In the genomic region with DNA sequence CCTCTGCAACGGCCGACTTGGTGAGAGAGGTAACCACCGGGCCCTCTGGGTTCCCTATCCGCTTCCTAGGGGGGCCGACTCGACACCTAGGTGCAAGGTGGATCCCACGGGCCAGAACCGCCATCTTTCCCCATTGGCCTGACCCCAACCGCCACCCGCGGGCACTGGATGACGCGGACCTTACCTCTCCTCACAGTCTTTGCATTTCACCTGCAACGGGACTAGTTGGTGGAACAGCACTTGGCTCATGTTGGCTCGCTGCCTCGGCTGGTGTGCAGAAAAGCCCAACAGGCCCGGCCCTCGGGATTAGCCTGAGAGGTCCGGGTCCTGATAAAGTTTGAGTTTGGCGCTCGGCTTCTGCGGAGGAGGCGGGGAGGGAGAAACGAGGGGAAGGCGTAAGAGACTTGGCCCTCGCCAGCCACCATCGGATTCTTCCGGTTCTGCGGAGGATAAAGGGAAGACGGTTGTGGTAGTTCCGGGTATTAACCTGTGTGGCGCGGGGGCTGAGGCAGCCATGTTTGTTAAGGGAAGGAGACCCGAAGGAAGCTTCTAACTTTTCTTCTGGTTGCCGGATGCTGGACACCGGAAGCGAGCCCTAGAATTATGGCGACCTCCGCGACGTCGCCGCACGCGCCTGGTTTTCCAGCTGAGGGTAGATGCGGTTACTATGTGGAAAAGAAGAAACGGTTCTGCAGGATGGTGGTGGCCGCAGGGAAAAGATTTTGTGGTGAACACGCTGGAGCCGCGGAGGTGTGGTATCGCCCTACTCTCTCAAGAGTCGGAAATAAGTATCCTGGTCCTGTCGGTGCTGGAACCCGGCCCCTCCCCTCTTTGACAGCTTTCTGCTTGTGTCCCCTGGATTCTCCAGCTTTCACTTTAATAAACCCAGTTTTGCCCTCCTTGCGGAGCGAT, we compare ENCODE assay signal across 1 cellular context.
TF ChIP-seq lines count a peak whose summit lies in the region.

Gene SASS6 (minus strand): TSS at position 365 of the 912 bp plus-strand sequence. CDS start 116 bp downstream, at position 249.
A gene with protein sequence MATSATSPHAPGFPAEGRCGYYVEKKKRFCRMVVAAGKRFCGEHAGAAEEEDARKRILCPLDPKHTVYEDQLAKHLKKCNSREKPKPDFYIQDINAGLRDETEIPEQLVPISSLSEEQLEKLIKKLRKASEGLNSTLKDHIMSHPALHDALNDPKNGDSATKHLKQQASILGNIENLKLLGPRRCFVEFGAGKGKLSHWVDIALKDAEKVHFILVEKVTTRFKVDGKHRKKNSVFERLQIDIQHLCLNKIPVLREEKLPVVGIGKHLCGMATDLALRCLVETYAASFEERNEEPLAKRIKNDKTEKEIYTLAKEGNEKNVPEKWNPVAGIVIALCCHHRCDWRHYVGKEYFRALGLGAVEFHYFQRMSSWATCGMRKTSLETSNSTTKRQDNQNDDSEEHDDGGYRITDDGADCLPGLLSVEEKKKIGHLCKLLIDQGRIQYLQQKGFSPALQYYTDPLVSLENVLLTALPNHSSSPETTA (plus strand): TSS at position 598 of the 912 bp plus-strand sequence. CDS start 6 bp downstream, at position 604.

TF ChIP-seq in HepG2, 621 proteins besides CTCF, POLR2A, EP300 and RAD21 (continued from another document and continues in another):
- TF ChIP-seq PATZ1 (CRISPR knock-in tag; IDR thresholded peaks at IDR 0.05) (peak; percentile 58; the same call in 1 of the 2 replicates), SMAD9 (CRISPR knock-in tag; IDR thresholded peaks at IDR 0.05) (0 out of 2 replicates have a peak, but pooled peaks have one; percentile 24), ZNF274 (CRISPR knock-in tag; IDR thresholded peaks at IDR 0.05) (peak; percentile 51; the same call in 1 of the 2 replicates), TP53 (CRISPR knock-in tag; conservative IDR thresholded peaks at IDR 0.05) (peak; percentile 76), HNRNPH1 (optimal IDR thresholded peaks at IDR 0.05; ENCODE audit: low read depth, low read length) (no peak), TCF12 (IDR thresholded peaks at IDR 0.05) (no peak), TCF12 (CRISPR knock-in tag; IDR thresholded peaks at IDR 0.05) (no peak), JUNB (CRISPR knock-in tag; IDR thresholded peaks at IDR 0.05; ENCODE audit: borderline replicate concordance) (no peak), ERF (CRISPR knock-in tag; IDR thresholded peaks at IDR 0.05) (peak; percentile 83), CBX5 (CRISPR knock-in tag; IDR thresholded peaks at IDR 0.05; ENCODE audit: borderline replicate concordance) (peak; percentile 81; the same call in 1 of the 2 replicates), FIP1L1 (IDR thresholded peaks at IDR 0.05; ENCODE audit: borderline replicate concordance, insufficient read depth, low read depth, low read length) (no peak), GABPB1 (CRISPR knock-in tag; IDR thresholded peaks at IDR 0.05) (peak; percentile 98), XBP1 (CRISPR knock-in tag; IDR thresholded peaks at IDR 0.05) (no peak), ZNF460 (CRISPR knock-in tag; IDR thresholded peaks at IDR 0.05; ENCODE audit: borderline replicate concordance) (no peak; the same call in 1 of the 2 replicates), U2AF1 (optimal IDR thresholded peaks at IDR 0.05; ENCODE audit: low read depth, low read length) (peak; percentile 87), ZSCAN9 (CRISPR knock-in tag; IDR thresholded peaks at IDR 0.05; ENCODE audit: borderline replicate concordance) (peak; percentile 59; the same call in 1 of the 2 replicates), TCF7L2 (IDR thresholded peaks at IDR 0.05; ENCODE audit: low read depth, low read length) (no peak), SP140L (CRISPR knock-in tag; IDR thresholded peaks at IDR 0.05; ENCODE audit: borderline replicate concordance) (0 out of 2 replicates have a peak, but pooled peaks have one; percentile 35), ADNP (CRISPR knock-in tag; IDR thresholded peaks at IDR 0.05) (no peak), HMG20A (CRISPR knock-in tag; IDR thresholded peaks at IDR 0.05; ENCODE audit: borderline replicate concordance) (no peak), ZNF761 (CRISPR knock-in tag; conservative IDR thresholded peaks at IDR 0.05) (no peak), HOXA9 (CRISPR knock-in tag; IDR thresholded peaks at IDR 0.05; ENCODE audit: borderline replicate concordance) (no peak), NFATC3 (CRISPR knock-in tag; IDR thresholded peaks at IDR 0.05) (no peak), ZNF232 (CRISPR knock-in tag; IDR thresholded peaks at IDR 0.05; ENCODE audit: borderline replicate concordance) (peak; percentile 87; the same call in 1 of the 2 replicates), JARID2 (CRISPR knock-in tag; IDR thresholded peaks at IDR 0.05; ENCODE audit: insufficient replicate concordance) (no peak), SNRNP70 (IDR thresholded peaks at IDR 0.05; ENCODE audit: low read depth, low read length) (no peak), RERE (CRISPR knock-in tag; IDR thresholded peaks at IDR 0.05; ENCODE audit: low read depth) (no peak), ZSCAN22 (CRISPR knock-in tag; IDR thresholded peaks at IDR 0.05) (no peak), FOXK1 (CRISPR knock-in tag; IDR thresholded peaks at IDR 0.05; ENCODE audit: borderline replicate concordance, low read depth) (peak; percentile 87), ZNF687 (CRISPR knock-in tag; IDR thresholded peaks at IDR 0.05) (peak; percentile 88)
- TF ChIP-seq, protein P1, sequence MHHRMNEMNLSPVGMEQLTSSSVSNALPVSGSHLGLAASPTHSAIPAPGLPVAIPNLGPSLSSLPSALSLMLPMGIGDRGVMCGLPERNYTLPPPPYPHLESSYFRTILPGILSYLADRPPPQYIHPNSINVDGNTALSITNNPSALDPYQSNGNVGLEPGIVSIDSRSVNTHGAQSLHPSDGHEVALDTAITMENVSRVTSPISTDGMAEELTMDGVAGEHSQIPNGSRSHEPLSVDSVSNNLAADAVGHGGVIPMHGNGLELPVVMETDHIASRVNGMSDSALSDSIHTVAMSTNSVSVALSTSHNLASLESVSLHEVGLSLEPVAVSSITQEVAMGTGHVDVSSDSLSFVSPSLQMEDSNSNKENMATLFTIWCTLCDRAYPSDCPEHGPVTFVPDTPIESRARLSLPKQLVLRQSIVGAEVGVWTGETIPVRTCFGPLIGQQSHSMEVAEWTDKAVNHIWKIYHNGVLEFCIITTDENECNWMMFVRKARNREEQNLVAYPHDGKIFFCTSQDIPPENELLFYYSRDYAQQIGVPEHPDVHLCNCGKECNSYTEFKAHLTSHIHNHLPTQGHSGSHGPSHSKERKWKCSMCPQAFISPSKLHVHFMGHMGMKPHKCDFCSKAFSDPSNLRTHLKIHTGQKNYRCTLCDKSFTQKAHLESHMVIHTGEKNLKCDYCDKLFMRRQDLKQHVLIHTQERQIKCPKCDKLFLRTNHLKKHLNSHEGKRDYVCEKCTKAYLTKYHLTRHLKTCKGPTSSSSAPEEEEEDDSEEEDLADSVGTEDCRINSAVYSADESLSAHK (CRISPR knock-in tag; IDR thresholded peaks at IDR 0.05; ENCODE audit: borderline replicate concordance): no peak
- TF ChIP-seq, protein P2, sequence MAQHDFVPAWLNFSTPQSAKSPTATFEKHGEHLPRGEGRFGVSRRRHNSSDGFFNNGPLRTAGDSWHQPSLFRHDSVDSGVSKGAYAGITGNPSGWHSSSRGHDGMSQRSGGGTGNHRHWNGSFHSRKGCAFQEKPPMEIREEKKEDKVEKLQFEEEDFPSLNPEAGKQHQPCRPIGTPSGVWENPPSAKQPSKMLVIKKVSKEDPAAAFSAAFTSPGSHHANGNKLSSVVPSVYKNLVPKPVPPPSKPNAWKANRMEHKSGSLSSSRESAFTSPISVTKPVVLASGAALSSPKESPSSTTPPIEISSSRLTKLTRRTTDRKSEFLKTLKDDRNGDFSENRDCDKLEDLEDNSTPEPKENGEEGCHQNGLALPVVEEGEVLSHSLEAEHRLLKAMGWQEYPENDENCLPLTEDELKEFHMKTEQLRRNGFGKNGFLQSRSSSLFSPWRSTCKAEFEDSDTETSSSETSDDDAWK (CRISPR knock-in tag; IDR thresholded peaks at IDR 0.05): no peak
- TF ChIP-seq, protein P3, sequence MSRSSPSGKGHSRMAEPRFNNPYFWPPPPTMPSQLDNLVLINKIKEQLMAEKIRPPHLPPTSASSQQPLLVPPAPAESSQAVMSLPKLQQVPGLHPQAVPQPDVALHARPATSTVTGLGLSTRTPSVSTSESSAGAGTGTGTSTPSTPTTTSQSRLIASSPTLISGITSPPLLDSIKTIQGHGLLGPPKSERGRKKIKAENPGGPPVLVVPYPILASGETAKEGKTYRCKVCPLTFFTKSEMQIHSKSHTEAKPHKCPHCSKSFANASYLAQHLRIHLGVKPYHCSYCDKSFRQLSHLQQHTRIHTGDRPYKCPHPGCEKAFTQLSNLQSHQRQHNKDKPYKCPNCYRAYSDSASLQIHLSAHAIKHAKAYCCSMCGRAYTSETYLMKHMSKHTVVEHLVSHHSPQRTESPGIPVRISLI (CRISPR knock-in tag; IDR thresholded peaks at IDR 0.05; ENCODE audit: borderline replicate concordance): 0 out of 2 replicates have a peak, but pooled peaks have one; percentile 8
- TF ChIP-seq, protein P4, sequence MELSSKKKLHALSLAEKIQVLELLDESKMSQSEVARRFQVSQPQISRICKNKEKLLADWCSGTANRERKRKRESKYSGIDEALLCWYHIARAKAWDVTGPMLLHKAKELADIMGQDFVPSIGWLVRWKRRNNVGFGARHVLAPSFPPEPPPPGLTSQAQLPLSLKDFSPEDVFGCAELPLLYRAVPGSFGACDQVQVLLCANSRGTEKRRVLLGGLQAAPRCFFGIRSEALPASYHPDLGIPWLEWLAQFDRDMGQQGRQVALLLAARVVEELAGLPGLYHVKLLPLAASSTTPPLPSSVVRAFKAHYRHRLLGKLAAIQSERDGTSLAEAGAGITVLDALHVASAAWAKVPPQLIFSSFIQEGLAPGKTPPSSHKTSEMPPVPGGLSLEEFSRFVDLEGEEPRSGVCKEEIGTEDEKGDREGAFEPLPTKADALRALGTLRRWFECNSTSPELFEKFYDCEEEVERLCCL (CRISPR knock-in tag; IDR thresholded peaks at IDR 0.05; ENCODE audit: borderline replicate concordance): no peak
